In the genomic region with DNA sequence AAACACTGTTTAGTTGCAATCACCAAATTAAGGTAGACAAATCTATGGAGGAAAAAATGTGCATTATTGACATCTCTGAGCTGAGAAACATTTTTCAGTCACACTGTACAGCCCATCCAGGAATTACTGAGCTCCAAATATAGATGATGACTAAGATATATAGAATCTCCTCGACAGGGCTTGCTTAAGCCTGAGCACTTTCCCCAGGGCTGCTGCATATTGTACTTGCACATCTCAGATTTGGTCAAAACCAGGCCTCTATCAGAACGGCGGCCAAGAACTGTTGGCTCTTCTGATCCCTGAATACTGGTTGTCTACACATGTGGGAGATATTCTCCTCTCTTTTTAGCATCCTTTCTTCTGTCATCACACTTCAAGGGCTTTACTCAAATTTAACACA, we compare ENCODE assay signal across 18 cellular contexts.
DNase-seq lines count a peak whose midpoint lies in the region; ATAC-seq and TF ChIP-seq lines count a peak whose summit lies in the region.
"Had no signal": no experiment of that assay in that cellular context is flagged by ENCODE, and none has a peak within 500 bp of the region (broad histone marks: within the 10 kb centered on the region; RNA-seq: fewer than 3 reads in every experiment).

No MANE protein-coding gene starts in this region.

- no peaks in the 10 kb centered on the region for H3K27me3 Mint-ChIP-seq in HFFc6 (ENCODE audit: insufficient read depth)
- H3K27me3 Mint-ChIP-seq: CD4-positive, alpha-beta T cell had no signal

- DNase-seq in AG08395 (ENCODE audit: low spot score) (peak; percentile 74), HFFc6 (peak; percentile 3), amniotic epithelial cell (ENCODE audit: low read depth) (peak; percentile 9), foreskin fibroblast (peak; percentile 55 to 79), activated gamma-delta T cell treated with Interleukin-2 at 50 U/mL for 16 hours (no peak)
- DNase-seq in activated CD4-positive, alpha-beta T cell treated with anti-CD3 and anti-CD28 coated beads for 1 hour, result no peak
- DNase-seq: activated CD4-positive, alpha-beta T cell treated with anti-CD3 and anti-CD28 coated beads, Interleukin-2, amount 50 U/mL, for 1 hour; CD4-positive, alpha-beta T cell; gastrocnemius medialis; NCI-H1092 treated with DMSO at 0.1 percent for 48 hours; NCI-H2081; NCI-H526; stimulated activated CD4-positive, alpha-beta T cell treated with anti-CD3 and anti-CD28 coated beads, Interleukin-4, amount 100 ng/mL, for 24 hours had no signal

- no peaks in the 10 kb centered on the region for H3K9me3 Mint-ChIP-seq in HFFc6
- H3K9me3 Mint-ChIP-seq: CD4-positive, alpha-beta T cell; nephron had no signal

- H3K36me3 Mint-ChIP-seq in HFFc6 (ENCODE audit: low read depth), result no peaks in the 10 kb centered on the region

- H3K4me3 ChIP-seq in foreskin fibroblast (ENCODE audit: low read depth in 1 of 2, low read length in 2 of 2), result no peak overlapping the region
- H3K4me3 ChIP-seq: gastrocnemius medialis, prostate gland, smooth muscle cell had no signal

- no peak overlapping the region; the same call in 1 of the 2 replicates for H3K27ac Mint-ChIP-seq in HFFc6
- H3K27ac Mint-ChIP-seq: CD4-positive, alpha-beta T cell; nephron had no signal

- H3K4me3 Mint-ChIP-seq in HFFc6, result no peak overlapping the region
- H3K4me3 Mint-ChIP-seq: CD4-positive, alpha-beta T cell; nephron had no signal

- H3K4me1 Mint-ChIP-seq in HFFc6 (ENCODE audit: low read depth), result peaks cover 14% of the 10 kb centered on the region; the same call in 1 of the 2 replicates

- TF ChIP-seq CTCF in HFFc6 (IDR thresholded peaks at IDR 0.05) (no peak), foreskin fibroblast (IDR thresholded peaks at IDR 0.05; ENCODE audit: low read depth, low read length) (no peak)

- ATAC-seq in esophagus mucosa (no peak), HG02678 (IDR thresholded peaks at IDR 0.05; ENCODE audit: unreplicated experiment) (no peak)
- ATAC-seq: gastrocnemius medialis had no signal

Comparison
In these comparisons a context has a peak if more than half of its experiments do, and no peak if none do; other contexts are left out.
1. DNase-seq: peak in AG08395 (single experiment), HFFc6 (single experiment), amniotic epithelial cell (single experiment) and foreskin fibroblast (2 of 2); none in activated gamma-delta T cell treated with Interleukin-2 at 50 U/mL for 16 hours (single experiment) and activated CD4-positive, alpha-beta T cell treated with anti-CD3 and anti-CD28 coated beads for 1 hour (single experiment).